In genomic region chr2:204313256-204313655, GRCh38 we compare ENCODE assay signal across 16 cellular contexts.
DNase-seq lines count a peak whose midpoint lies in the region; ATAC-seq and TF ChIP-seq lines count a peak whose summit lies in the region.
"Had no signal": no experiment of that assay in that cellular context is flagged by ENCODE, and none has a peak within 500 bp of the region (broad histone marks: within the 10 kb centered on the region; RNA-seq: fewer than 3 reads in every experiment).

No MANE protein-coding gene starts in this region.

- H4K20me1 ChIP-seq in hepatocyte (ENCODE audit: insufficient read depth, poor library complexity, severe bottlenecking) = no peaks in the 10 kb centered on the region
- H4K20me1 ChIP-seq: BLaER1 treated with 17β-estradiol and CSF1 and Interleukin-3, amounts not matched to agents 10 nM and 100 nM had no signal

- H3K36me3 Mint-ChIP-seq in endodermal cell (ENCODE audit: low read depth) = no peaks in the 10 kb centered on the region
- no peaks in the 10 kb centered on the region for H3K36me3 Mint-ChIP-seq in T-cell

- H3K4me2 ChIP-seq in hepatocyte = no peak overlapping the region
- H3K4me2 ChIP-seq: BLaER1 treated with 17β-estradiol and CSF1 and Interleukin-3, amounts not matched to agents 10 nM and 100 nM had no signal

- WGBS in HUES64 = 40% methylated on average over 1 of the region's 1 CpG
- 50% methylated on average over 1 of the region's 1 CpG for WGBS in endodermal cell (ENCODE audit: insufficient coverage in 1 of 2, insufficient read length in 1 of 2), 2 experiments
- 44% methylated on average over 1 of the region's 1 CpG; no CpG with 5 or more reads in 1 of the 2 experiments for WGBS in mesodermal cell (ENCODE audit: insufficient coverage in 2 of 2), 2 experiments
- WGBS in hepatocyte (ENCODE audit: low lambda C conversion rate, missing lambda C conversion rate) = 91% methylated on average over 1 of the region's 1 CpG

- H3K27me3 ChIP-seq in HUES64 (ENCODE audit: insufficient read depth, low read length) = no peaks in the 10 kb centered on the region
- H3K27me3 ChIP-seq in endodermal cell (ENCODE audit: control insufficient read depth, insufficient read depth, low read length, poor library complexity, severe bottlenecking) = no peaks in the 10 kb centered on the region
- H3K27me3 ChIP-seq in hepatocyte = no peaks in the 10 kb centered on the region
- H3K27me3 ChIP-seq: BLaER1 treated with 17β-estradiol and CSF1 and Interleukin-3, amounts not matched to agents 10 nM and 100 nM had no signal

- H3K27ac ChIP-seq in HUES64 (ENCODE audit: low read depth, low read length) = peak overlapping the region; percentile 85
- no peak overlapping the region for H3K27ac ChIP-seq in endodermal cell (ENCODE audit: low read depth, low read length)
- H3K27ac ChIP-seq in mesodermal cell (ENCODE audit: low read depth, low read length, severe bottlenecking) = peak overlapping the region; percentile 32
- H3K27ac ChIP-seq in hepatocyte = no peak overlapping the region
- H3K27ac ChIP-seq: BLaER1 treated with 17β-estradiol and CSF1 and Interleukin-3, amounts not matched to agents 10 nM and 100 nM had no signal

- no peaks in the 10 kb centered on the region for H3K27me3 Mint-ChIP-seq in endodermal cell (ENCODE audit: insufficient read depth)
- peaks cover 21 to 28% of the 10 kb centered on the region in 2 donors for H3K27me3 Mint-ChIP-seq in T-cell

- H3K79me2 ChIP-seq in hepatocyte = no peaks in the 10 kb centered on the region

- H3K27ac Mint-ChIP-seq in endodermal cell (peak overlapping the region; percentile 81), T-cell (no peak overlapping the region)
- H3K27ac Mint-ChIP-seq: CD8-positive, alpha-beta memory T cell had no signal

- H3K9me3 ChIP-seq in HUES64 (ENCODE audit: insufficient read depth, low read depth, low read length) = no peaks in the 10 kb centered on the region
- no peaks in the 10 kb centered on the region for H3K9me3 ChIP-seq in endodermal cell (ENCODE audit: control insufficient read depth, low read length)
- no peaks in the 10 kb centered on the region for H3K9me3 ChIP-seq in mesodermal cell (ENCODE audit: control insufficient read depth, low read length)
- no peaks in the 10 kb centered on the region for H3K9me3 ChIP-seq in hepatocyte (ENCODE audit: low read depth)
- H3K9me3 ChIP-seq: BLaER1 treated with 17β-estradiol and CSF1 and Interleukin-3, amounts not matched to agents 10 nM and 100 nM had no signal

- H3K9me2 ChIP-seq in hepatocyte (replicated peaks; ENCODE audit: insufficient read depth) = no peaks in the 10 kb centered on the region

- H3K9ac ChIP-seq in HUES64 (ENCODE audit: low read depth, low read length) (peak overlapping the region; percentile 26; the same call in 1 of the 2 replicates), endodermal cell (ENCODE audit: extremely low read depth, low read length, poor library complexity, severe bottlenecking) (no peak overlapping the region)
- H3K9ac ChIP-seq: BLaER1 treated with 17β-estradiol and CSF1 and Interleukin-3, amounts not matched to agents 10 nM and 100 nM had no signal

- no peak for ATAC-seq in T-cell (replicated peaks in 1 of 4)
- ATAC-seq: Panc1 had no signal

- TF ChIP-seq CTCF in endodermal cell (conservative IDR thresholded peaks at IDR 0.05) (no peak), hepatocyte (IDR thresholded peaks at IDR 0.05; ENCODE audit: poor library complexity) (no peak)

- peaks cover 32% of the 10 kb centered on the region for H3K4me1 Mint-ChIP-seq in endodermal cell
- no peaks in the 10 kb centered on the region for H3K4me1 Mint-ChIP-seq in T-cell
- H3K4me1 Mint-ChIP-seq: CD8-positive, alpha-beta memory T cell had no signal

- no peak overlapping the region for H2AFZ ChIP-seq in hepatocyte

- CTCF ChIA-PET in T-cell (lab: Charles Lee) = no interaction called here

- DNase-seq in ELF-1 (ENCODE audit: low read depth, low spot score) = peak; percentile 14
- peak; percentile 77 for DNase-seq in endodermal cell
- no peak for DNase-seq in activated T-cell treated with anti-CD3 and anti-CD28 coated beads, Interleukin-2, amount 50 U/mL, for 48 hours
- no peak for DNase-seq in T-cell
- DNase-seq in activated CD8-positive, alpha-beta memory T cell treated with anti-CD3 and anti-CD28 coated beads, Interleukin-2, amount 50 U/mL, for 4 hours = no peak
- DNase-seq in hepatocyte (ENCODE audit: low spot score) = no peak
- DNase-seq: CD8-positive, alpha-beta memory T cell; DND-41; GDM1; NCI-H1417; NCI-H2029; NCI-H510A treated with DMSO at 0.1 percent for 48 hours had no signal

- POLR2A ChIA-PET in T-cell (lab: Charles Lee) = no interaction called here

- H3K4me1 ChIP-seq in HUES64 (ENCODE audit: insufficient read depth, low read length) (peaks cover 36% of the 10 kb centered on the region), endodermal cell (ENCODE audit: control insufficient read depth, insufficient read depth, low read length) (peaks cover 10% of the 10 kb centered on the region), mesodermal cell (ENCODE audit: control insufficient read depth, insufficient read depth, low read length, poor library complexity, severe bottlenecking) (peaks cover 9% of the 10 kb centered on the region), hepatocyte (ENCODE audit: insufficient read depth) (no peaks in the 10 kb centered on the region)
- H3K4me1 ChIP-seq: BLaER1 treated with 17β-estradiol and CSF1 and Interleukin-3, amounts not matched to agents 10 nM and 100 nM had no signal

- no peaks in the 10 kb centered on the region for H3K9me3 Mint-ChIP-seq in endodermal cell
- H3K9me3 Mint-ChIP-seq in T-cell = no peaks in the 10 kb centered on the region
- H3K9me3 Mint-ChIP-seq: CD8-positive, alpha-beta memory T cell had no signal

- H3K36me3 ChIP-seq in HUES64 (ENCODE audit: insufficient read depth, low read length) = no peaks in the 10 kb centered on the region
- no peaks in the 10 kb centered on the region for H3K36me3 ChIP-seq in endodermal cell (ENCODE audit: control insufficient read depth, insufficient read depth, low read length)
- H3K36me3 ChIP-seq in mesodermal cell (ENCODE audit: control insufficient read depth, insufficient read depth, low read length) = no peaks in the 10 kb centered on the region
- H3K36me3 ChIP-seq in hepatocyte (replicated peaks; ENCODE audit: insufficient read depth, low read depth) = no peaks in the 10 kb centered on the region
- H3K36me3 ChIP-seq: BLaER1 treated with 17β-estradiol and CSF1 and Interleukin-3, amounts not matched to agents 10 nM and 100 nM had no signal

- no peak overlapping the region for H3K4me3 Mint-ChIP-seq in endodermal cell
- no peak overlapping the region for H3K4me3 Mint-ChIP-seq in T-cell
- H3K4me3 Mint-ChIP-seq: CD8-positive, alpha-beta memory T cell had no signal

- H3K4me3 ChIP-seq in HUES64 (ENCODE audit: low read length) = no peak overlapping the region
- H3K4me3 ChIP-seq in endodermal cell (ENCODE audit: low read length) = no peak overlapping the region
- H3K4me3 ChIP-seq in mesodermal cell (ENCODE audit: extremely low read depth, insufficient read depth, low read length, poor library complexity, severe bottlenecking) = no peak overlapping the region
- H3K4me3 ChIP-seq in hepatocyte = no peak overlapping the region
- H3K4me3 ChIP-seq: BLaER1 treated with 17β-estradiol and CSF1 and Interleukin-3, amounts not matched to agents 10 nM and 100 nM had no signal

Comparison
In these comparisons a context has a peak if more than half of its experiments do, and no peak if none do; other contexts are left out.
1. DNase-seq: peak in ELF-1 (single experiment) and endodermal cell (single experiment); none in activated T-cell treated with anti-CD3 and anti-CD28 coated beads, Interleukin-2, amount 50 U/mL, for 48 hours (0 of 2), T-cell (0 of 34), activated CD8-positive, alpha-beta memory T cell treated with anti-CD3 and anti-CD28 coated beads, Interleukin-2, amount 50 U/mL, for 4 hours (single experiment) and hepatocyte (single experiment).
2. H3K27ac ChIP-seq: peak in HUES64 (single experiment) and mesodermal cell (single experiment); none in endodermal cell (single experiment) and hepatocyte (single experiment).